In the genomic region with DNA sequence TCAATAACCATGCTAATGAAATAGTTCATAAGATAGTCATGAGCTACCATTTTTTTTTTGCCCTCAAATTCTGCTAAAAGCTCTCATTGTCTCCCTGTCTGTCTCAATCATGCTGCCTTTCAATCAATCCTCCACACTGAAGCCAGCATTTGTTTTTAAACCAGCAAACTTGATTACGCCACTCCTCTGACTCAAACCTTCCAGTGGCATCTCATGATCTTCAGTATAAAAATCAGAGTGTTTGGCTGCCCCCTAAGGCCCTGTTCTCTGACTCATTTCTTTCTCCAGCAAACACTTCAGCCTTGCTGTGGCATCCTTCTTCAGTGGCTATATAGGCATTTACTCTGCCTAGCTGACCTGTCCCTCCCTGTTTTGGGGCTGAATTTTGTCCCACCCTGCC, we compare ENCODE assay signal across 13 cellular contexts. TPM values are rescaled to one million over a fixed set of nuclear protein-coding genes. Genes with fewer than 3 reads are reported as not detected.
DNase-seq lines count a peak whose midpoint lies in the region; ATAC-seq and TF ChIP-seq lines count a peak whose summit lies in the region.
"Had no signal": no experiment of that assay in that cellular context is flagged by ENCODE, and none has a peak within 500 bp of the region (broad histone marks: within the 10 kb centered on the region; RNA-seq: fewer than 3 reads in every experiment).

No MANE protein-coding gene starts in this region.

- ATAC-seq in GM18907 (IDR thresholded peaks at IDR 0.05; ENCODE audit: unreplicated experiment) (no peak), GM18520 (IDR thresholded peaks at IDR 0.05; ENCODE audit: unreplicated experiment) (no peak), gastroesophageal sphincter (no peak)

- H3K27me3 ChIP-seq in adipocyte (replicated peaks; ENCODE audit: control insufficient read depth, insufficient read depth, low read length) (no peaks in the 10 kb centered on the region), gastroesophageal sphincter (no peaks in the 10 kb centered on the region)

- H3K4me1 ChIP-seq in adipocyte (ENCODE audit: control insufficient read depth, insufficient read depth, low read length): peaks cover 20% of the 10 kb centered on the region
- no peaks in the 10 kb centered on the region for H3K4me1 ChIP-seq in gastroesophageal sphincter

- peaks cover 3% of the 10 kb centered on the region for H3K4me1 Mint-ChIP-seq in chondrocyte (ENCODE audit: low read depth)
- H3K4me1 Mint-ChIP-seq: endodermal cell had no signal

- H3K27me3 Mint-ChIP-seq in chondrocyte (ENCODE audit: low read depth): peaks cover 14% of the 10 kb centered on the region

- no peak for TF ChIP-seq POLR2A in gastroesophageal sphincter (IDR thresholded peaks at IDR 0.05)

- H3K27ac Mint-ChIP-seq in chondrocyte (ENCODE audit: unreplicated experiment): no peak overlapping the region
- H3K27ac Mint-ChIP-seq: endodermal cell had no signal

- H3K9me3 ChIP-seq in adipocyte (ENCODE audit: control insufficient read depth, low read length): no peaks in the 10 kb centered on the region
- no peaks in the 10 kb centered on the region for H3K9me3 ChIP-seq in gastroesophageal sphincter

- H3K36me3 Mint-ChIP-seq in chondrocyte (ENCODE audit: low read depth): no peaks in the 10 kb centered on the region

- TF ChIP-seq EP300 in gastroesophageal sphincter (IDR thresholded peaks at IDR 0.05): no peak

- no peak overlapping the region for H3K27ac ChIP-seq in gastroesophageal sphincter
- H3K27ac ChIP-seq: PC-9 had no signal

- TF ChIP-seq CTCF in AG09309 (IDR thresholded peaks at IDR 0.05; ENCODE audit: control insufficient read depth, insufficient read depth, low read depth, low read length, missing control alignments) (no peak), chondrocyte (IDR thresholded peaks at IDR 0.05) (no peak), gastroesophageal sphincter (IDR thresholded peaks at IDR 0.05) (no peak)

- peak overlapping the region; percentile 9 for H3K9ac ChIP-seq in adipocyte (ENCODE audit: low read length)

- H3K36me3 ChIP-seq in adipocyte (ENCODE audit: control insufficient read depth, insufficient read depth, low read length, severe bottlenecking): no peaks in the 10 kb centered on the region
- no peaks in the 10 kb centered on the region for H3K36me3 ChIP-seq in gastroesophageal sphincter

- no peak overlapping the region for H3K4me3 Mint-ChIP-seq in chondrocyte (ENCODE audit: unreplicated experiment)
- H3K4me3 Mint-ChIP-seq: endodermal cell had no signal

- H3K4me3 ChIP-seq in AG09309 (ENCODE audit: control insufficient read depth, low read depth, low read length) (no peak overlapping the region), adipocyte (ENCODE audit: low read length) (no peak overlapping the region), gastroesophageal sphincter (no peak overlapping the region)
- H3K4me3 ChIP-seq: PC-9 had no signal

- 64 to 71% methylated on average over 1 of the region's 1 CpG for WGBS in gastroesophageal sphincter (ENCODE audit: low coverage in 1 of 2), 2 donors

- peak; percentile 74 for DNase-seq in AG09309 (ENCODE audit: low read depth)
- peak; percentile 37 for DNase-seq in HPDE6-E6E7 (ENCODE audit: extremely low spot score)
- DNase-seq in adipocyte (ENCODE audit: low read depth): peak; percentile 78
- DNase-seq in kidney tubule cell (ENCODE audit: low spot score): peak; percentile 49
- DNase-seq in chondrocyte (ENCODE audit: low spot score): no peak
- DNase-seq: endodermal cell, GF-D8, midbrain, NCI-H1048 had no signal

- no peaks in the 10 kb centered on the region for H3K9me3 Mint-ChIP-seq in chondrocyte (ENCODE audit: low read depth)
- H3K9me3 Mint-ChIP-seq: endodermal cell had no signal

RNA-seq across cellular contexts. Expression of a gene that starts 36.0 kb away (rescaled TPM):
- total RNA-seq in chondrocyte: not detected in 3 replicates
- under 1 TPM in 2 of 4 donors, not detected in 2; 0.15 to 0.67 TPM for total RNA-seq in gastroesophageal sphincter
- total RNA-seq: PC-9 had no signal
